1 cellular context compared by ENCODE assay signal in genomic region chr2:102109016-102109415, GRCh38.
TF ChIP-seq lines count a peak whose summit lies in the region.

No MANE protein-coding gene starts in this region.

TF ChIP-seq in A549, 52 proteins besides CTCF, POLR2A, EP300 and RAD21 (continued from another document):
- no peak for TF ChIP-seq HOXA7 (CRISPR knock-in tag; IDR thresholded peaks at IDR 0.05)
- TF ChIP-seq NR3C1 (IDR thresholded peaks at IDR 0.05): no peak
- no peak for TF ChIP-seq TP53 (CRISPR knock-in tag; IDR thresholded peaks at IDR 0.05)
- no peak for TF ChIP-seq ZNF302 (CRISPR knock-in tag; IDR thresholded peaks at IDR 0.05)
- TF ChIP-seq, protein P1, sequence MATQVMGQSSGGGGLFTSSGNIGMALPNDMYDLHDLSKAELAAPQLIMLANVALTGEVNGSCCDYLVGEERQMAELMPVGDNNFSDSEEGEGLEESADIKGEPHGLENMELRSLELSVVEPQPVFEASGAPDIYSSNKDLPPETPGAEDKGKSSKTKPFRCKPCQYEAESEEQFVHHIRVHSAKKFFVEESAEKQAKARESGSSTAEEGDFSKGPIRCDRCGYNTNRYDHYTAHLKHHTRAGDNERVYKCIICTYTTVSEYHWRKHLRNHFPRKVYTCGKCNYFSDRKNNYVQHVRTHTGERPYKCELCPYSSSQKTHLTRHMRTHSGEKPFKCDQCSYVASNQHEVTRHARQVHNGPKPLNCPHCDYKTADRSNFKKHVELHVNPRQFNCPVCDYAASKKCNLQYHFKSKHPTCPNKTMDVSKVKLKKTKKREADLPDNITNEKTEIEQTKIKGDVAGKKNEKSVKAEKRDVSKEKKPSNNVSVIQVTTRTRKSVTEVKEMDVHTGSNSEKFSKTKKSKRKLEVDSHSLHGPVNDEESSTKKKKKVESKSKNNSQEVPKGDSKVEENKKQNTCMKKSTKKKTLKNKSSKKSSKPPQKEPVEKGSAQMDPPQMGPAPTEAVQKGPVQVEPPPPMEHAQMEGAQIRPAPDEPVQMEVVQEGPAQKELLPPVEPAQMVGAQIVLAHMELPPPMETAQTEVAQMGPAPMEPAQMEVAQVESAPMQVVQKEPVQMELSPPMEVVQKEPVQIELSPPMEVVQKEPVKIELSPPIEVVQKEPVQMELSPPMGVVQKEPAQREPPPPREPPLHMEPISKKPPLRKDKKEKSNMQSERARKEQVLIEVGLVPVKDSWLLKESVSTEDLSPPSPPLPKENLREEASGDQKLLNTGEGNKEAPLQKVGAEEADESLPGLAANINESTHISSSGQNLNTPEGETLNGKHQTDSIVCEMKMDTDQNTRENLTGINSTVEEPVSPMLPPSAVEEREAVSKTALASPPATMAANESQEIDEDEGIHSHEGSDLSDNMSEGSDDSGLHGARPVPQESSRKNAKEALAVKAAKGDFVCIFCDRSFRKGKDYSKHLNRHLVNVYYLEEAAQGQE (IDR thresholded peaks at IDR 0.05): no peak
- TF ChIP-seq, protein P2, sequence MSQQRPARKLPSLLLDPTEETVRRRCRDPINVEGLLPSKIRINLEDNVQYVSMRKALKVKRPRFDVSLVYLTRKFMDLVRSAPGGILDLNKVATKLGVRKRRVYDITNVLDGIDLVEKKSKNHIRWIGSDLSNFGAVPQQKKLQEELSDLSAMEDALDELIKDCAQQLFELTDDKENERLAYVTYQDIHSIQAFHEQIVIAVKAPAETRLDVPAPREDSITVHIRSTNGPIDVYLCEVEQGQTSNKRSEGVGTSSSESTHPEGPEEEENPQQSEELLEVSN (IDR thresholded peaks at IDR 0.05; ENCODE audit: borderline replicate concordance, low read depth): no peak
- no peak for TF ChIP-seq RCOR1 (IDR thresholded peaks at IDR 0.05; ENCODE audit: low read depth, low read length)
- no peak for TF ChIP-seq MAX (IDR thresholded peaks at IDR 0.05)
- no peak for TF ChIP-seq KDM1A (IDR thresholded peaks at IDR 0.05; ENCODE audit: low read depth)
- TF ChIP-seq ATOH8 (CRISPR knock-in tag; IDR thresholded peaks at IDR 0.05; ENCODE audit: low read depth): no peak
